In genomic region chr10:75404023-75404334, GRCh38 we compare ENCODE assay signal across 8 cellular contexts. TPM values are rescaled to one million over a fixed set of nuclear protein-coding genes. Genes with fewer than 3 reads are reported as not detected.
DNase-seq lines count a peak whose midpoint lies in the region; ATAC-seq and TF ChIP-seq lines count a peak whose summit lies in the region.

No MANE protein-coding gene starts in this region.

- H3K4me3 ChIP-seq in GM08714 (ENCODE audit: low read length) = peak overlapping the region; percentile 4
- H3K4me3 ChIP-seq in Peyer's patch = peak overlapping the region; percentile 58 to 86 (median 73)
- peak overlapping the region; percentile 96 for H3K4me3 ChIP-seq in fibroblast of pulmonary artery (replicated peaks; ENCODE audit: low read depth, low read length)
- peak overlapping the region; percentile 98 to 100 for H3K4me3 ChIP-seq in prostate gland

- H3K9me3 ChIP-seq in Peyer's patch (no peaks in the 10 kb centered on the region), prostate gland (no peaks in the 10 kb centered on the region)

- H3K27ac ChIP-seq in Peyer's patch (peak overlapping the region in 3 of 4 donors; percentile 84 to 98 (median 96)), prostate gland (peak overlapping the region; percentile 98 to 99)

- no peak for TF ChIP-seq POLR2A in Peyer's patch (IDR thresholded peaks at IDR 0.05)
- no peak for TF ChIP-seq POLR2A in prostate gland (IDR thresholded peaks at IDR 0.05)

- H3K27me3 ChIP-seq in Peyer's patch (no peaks in the 10 kb centered on the region), prostate gland (replicated peaks; ENCODE audit: insufficient read depth) (no peaks in the 10 kb centered on the region)

- DNase-seq in Peyer's patch (no peak), fibroblast of pulmonary artery (ENCODE audit: low read depth) (no peak), prostate gland (ENCODE audit: low spot score) (no peak), medulla oblongata (ENCODE audit: extremely low spot score) (no peak), mesenteric fat pad (ENCODE audit: low spot score) (no peak), D341Med (ENCODE audit: low spot score) (no peak)

- intact Hi-C loops in prostate gland (cut with DNase I) = loop anchor here (5.0 to 10.0 kb wide), 5 partner anchors 258 to 1701 kb away; no protein-coding TSS in a partner anchor

- H3K4me1 ChIP-seq in Peyer's patch (peaks cover 0 to 31% (median 8%) of the 10 kb centered on the region in 4 donors), prostate gland (replicated peaks) (peaks cover 9% of the 10 kb centered on the region)

- WGBS in prostate gland = 3% methylated on average over 15 of the region's 15 CpGs

- H3K36me3 ChIP-seq in Peyer's patch = peaks cover 0 to 6% (median 0%) of the 10 kb centered on the region in 3 donors
- H3K36me3 ChIP-seq in prostate gland = peaks cover 0 to 7% of the 10 kb centered on the region in 2 donors

- ATAC-seq in GM21717 (IDR thresholded peaks at IDR 0.05; ENCODE audit: unreplicated experiment) = no peak

- no peak for TF ChIP-seq CTCF in Peyer's patch (IDR thresholded peaks at IDR 0.05)
- TF ChIP-seq CTCF in fibroblast of pulmonary artery (IDR thresholded peaks at IDR 0.05; ENCODE audit: low read length, missing control alignments) = no peak
- no peak for TF ChIP-seq CTCF in prostate gland (IDR thresholded peaks at IDR 0.05)

RNA-seq across cellular contexts. Expression of gene ZNF503, which starts 2.4 kb away (rescaled TPM):
- 1 to 10 TPM; 5.2 to 9.1 (median 6.4) TPM for total RNA-seq in Peyer's patch
- 10 to 100 TPM; 23.9 to 33.7 TPM for total RNA-seq in prostate gland
- total RNA-seq in mesenteric fat pad = 16.8 TPM

RNA-seq across cellular contexts. Expression of gene LRMDA, which starts 27.4 kb away (rescaled TPM):
- total RNA-seq in Peyer's patch = 10 to 100 TPM in 1 of 4 donors, 1 to 10 TPM in 3; 1.4 to 23.1 (median 3.6) TPM
- 10 to 100 TPM in 1 of 2 donors, 1 to 10 TPM in 1; 9.6 to 12.6 TPM for total RNA-seq in prostate gland
- 26.6 TPM for total RNA-seq in mesenteric fat pad

Comparison
In these comparisons a context has a peak if more than half of its experiments do, and no peak if none do; other contexts are left out.
1. H3K4me3 ChIP-seq: peak in every context shown above with its lines; median percentile 99 in prostate gland; 96 in fibroblast of pulmonary artery; 73 in Peyer's patch; 4 in GM08714.